Comparison of ENCODE assay signal across 31 cellular contexts in the genomic region with DNA sequence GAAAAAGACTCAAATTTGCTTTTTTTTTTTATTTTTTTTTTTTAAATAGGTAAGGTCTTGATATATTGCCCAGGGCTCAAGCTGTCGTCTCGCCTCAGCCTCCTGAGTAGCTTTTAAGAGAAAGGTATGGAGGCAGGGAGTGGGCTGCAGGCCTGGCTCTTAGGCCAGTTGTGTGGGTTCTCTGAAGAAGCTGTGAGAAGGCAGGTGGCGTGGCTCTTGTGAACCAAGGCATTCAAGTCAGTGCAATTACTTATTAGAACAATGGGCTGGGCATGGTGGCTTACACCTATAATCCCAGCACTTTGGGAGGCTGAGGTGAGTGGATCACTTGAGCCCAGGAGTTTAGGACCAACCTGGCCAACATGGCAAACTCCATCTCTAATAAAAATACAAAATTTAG.
DNase-seq lines count a peak whose midpoint lies in the region; TF ChIP-seq lines count a peak whose summit lies in the region.
"Had no signal": no experiment of that assay in that cellular context is flagged by ENCODE, and none has a peak within 500 bp of the region (broad histone marks: within the 10 kb centered on the region; RNA-seq: fewer than 3 reads in every experiment).

No MANE protein-coding gene starts in this region.

- H3K4me3 Mint-ChIP-seq in nephron progenitor cell: no peak overlapping the region
- H3K4me3 Mint-ChIP-seq: B cell; CD14-positive monocyte; CD4-positive, alpha-beta memory T cell; CD4-positive, alpha-beta T cell; CD4-positive, CD25-positive, alpha-beta regulatory T cell; CD8-positive, alpha-beta memory T cell; CD8-positive, alpha-beta T cell had no signal

- no peak overlapping the region for H3K27ac Mint-ChIP-seq in nephron progenitor cell
- H3K27ac Mint-ChIP-seq: B cell; CD4-positive, alpha-beta memory T cell; CD4-positive, alpha-beta T cell; CD4-positive, CD25-positive, alpha-beta regulatory T cell; CD8-positive, alpha-beta memory T cell; CD8-positive, alpha-beta T cell had no signal

- H3K27me3 Mint-ChIP-seq in nephron progenitor cell (ENCODE audit: low read depth, poor library complexity): peaks cover 9% of the 10 kb centered on the region

- peaks cover 84% of the 10 kb centered on the region for H3K4me1 ChIP-seq in Karpas-422 (ENCODE audit: low read length)
- H3K4me1 ChIP-seq: A549, BE2C, Caco-2 had no signal

- TF ChIP-seq CTCF in nephron progenitor cell (IDR thresholded peaks at IDR 0.05): no peak

- no peaks in the 10 kb centered on the region for H3K36me3 ChIP-seq in Karpas-422 (ENCODE audit: insufficient read depth, low read length)
- H3K36me3 ChIP-seq: BE2C; BLaER1; BLaER1 treated with 17β-estradiol and CSF1 and Interleukin-3, amounts not matched to agents 10 nM and 100 nM had no signal

- H4K20me1 ChIP-seq in Karpas-422 (ENCODE audit: insufficient read depth, low read depth, low read length): no peaks in the 10 kb centered on the region
- H4K20me1 ChIP-seq: BLaER1; BLaER1 treated with 17β-estradiol and CSF1 and Interleukin-3, amounts not matched to agents 10 nM and 100 nM had no signal

- H3K4me1 Mint-ChIP-seq in nephron progenitor cell: peaks cover 10% of the 10 kb centered on the region
- H3K4me1 Mint-ChIP-seq: B cell; CD14-positive monocyte; CD4-positive, alpha-beta memory T cell; CD4-positive, CD25-positive, alpha-beta regulatory T cell; CD8-positive, alpha-beta memory T cell had no signal

- peak overlapping the region; percentile 57; the same call in 1 of the 2 replicates for H3K9ac ChIP-seq in Karpas-422 (ENCODE audit: low read length)
- H3K9ac ChIP-seq: BLaER1; BLaER1 treated with 17β-estradiol and CSF1 and Interleukin-3, amounts not matched to agents 10 nM and 100 nM had no signal

- no peak overlapping the region for H2AFZ ChIP-seq in Karpas-422 (ENCODE audit: low read length)

- H3K9me3 ChIP-seq in Karpas-422 (ENCODE audit: low read length): 0 out of 2 replicates have a peak, but pooled peaks cover 4% of the 10 kb centered on the region
- H3K9me3 ChIP-seq: A549, BE2C, Caco-2 had no signal

- DNase-seq in Karpas-422 (peak; percentile 56), mesenteric fat pad (ENCODE audit: low spot score) (peak; percentile 73), nephron progenitor cell (no peak)
- no peak for DNase-seq in activated naive CD4-positive, alpha-beta T cell (lab: John Stamatoyannopoulos, UW)
- DNase-seq: 8988T; ACHN; AML-193; BE2C; C1 segment of cervical spinal cord; Caco-2; Calu3; CD4-positive, alpha-beta memory T cell; CD4-positive, alpha-beta T cell; CD4-positive, CD25-positive, alpha-beta regulatory T cell; CD8-positive, alpha-beta memory T cell; CD8-positive, alpha-beta T cell; COR-L47; DMS 273 treated with DMSO at 0.1 percent for 48 hours; DMS153; DMS53; DMS79; DMS79 treated with DMSO at 0.1 percent for 48 hours; DND-41; EL had no signal

- H3K4me3 ChIP-seq in Karpas-422 (ENCODE audit: low read length): no peak overlapping the region
- H3K4me3 ChIP-seq: A549; BLaER1; BLaER1 treated with 17β-estradiol and CSF1 and Interleukin-3, amounts not matched to agents 10 nM and 100 nM had no signal

- no peak overlapping the region for H3K4me2 ChIP-seq in Karpas-422 (ENCODE audit: low read depth, low read length, poor library complexity, severe bottlenecking)
- H3K4me2 ChIP-seq: A549; BLaER1; BLaER1 treated with 17β-estradiol and CSF1 and Interleukin-3, amounts not matched to agents 10 nM and 100 nM had no signal

- H3K9me3 Mint-ChIP-seq in nephron progenitor cell: peaks cover 8% of the 10 kb centered on the region

- H3K9me2 ChIP-seq in Karpas-422 (replicated peaks; ENCODE audit: insufficient read depth, low read length): no peaks in the 10 kb centered on the region

- peak overlapping the region; percentile 87 for H3K27ac ChIP-seq in Karpas-422 (ENCODE audit: low read length)
- H3K27ac ChIP-seq: 22Rv1; A549; BLaER1; BLaER1 treated with 17β-estradiol and CSF1 and Interleukin-3, amounts not matched to agents 10 nM and 100 nM; C4-2B had no signal

- no peaks in the 10 kb centered on the region for H3K27me3 ChIP-seq in Karpas-422 (ENCODE audit: low read length)
- H3K27me3 ChIP-seq: BE2C; BLaER1; BLaER1 treated with 17β-estradiol and CSF1 and Interleukin-3, amounts not matched to agents 10 nM and 100 nM had no signal

- no peaks in the 10 kb centered on the region for H3K36me3 Mint-ChIP-seq in nephron progenitor cell (ENCODE audit: low read depth)
- H3K36me3 Mint-ChIP-seq: CD14-positive monocyte; CD4-positive, alpha-beta memory T cell; CD4-positive, CD25-positive, alpha-beta regulatory T cell; CD8-positive, alpha-beta memory T cell; CD8-positive, alpha-beta T cell had no signal

- no peaks in the 10 kb centered on the region for H3K79me2 ChIP-seq in Karpas-422 (ENCODE audit: low read length)

Comparison
In these comparisons a context has a peak if more than half of its experiments do, and no peak if none do; other contexts are left out.
1. DNase-seq: peak in Karpas-422 (single experiment) and mesenteric fat pad (single experiment); none in activated naive CD4-positive, alpha-beta T cell (0 of 4) and nephron progenitor cell (single experiment).